23 cellular contexts compared by ENCODE assay signal in the genomic region with DNA sequence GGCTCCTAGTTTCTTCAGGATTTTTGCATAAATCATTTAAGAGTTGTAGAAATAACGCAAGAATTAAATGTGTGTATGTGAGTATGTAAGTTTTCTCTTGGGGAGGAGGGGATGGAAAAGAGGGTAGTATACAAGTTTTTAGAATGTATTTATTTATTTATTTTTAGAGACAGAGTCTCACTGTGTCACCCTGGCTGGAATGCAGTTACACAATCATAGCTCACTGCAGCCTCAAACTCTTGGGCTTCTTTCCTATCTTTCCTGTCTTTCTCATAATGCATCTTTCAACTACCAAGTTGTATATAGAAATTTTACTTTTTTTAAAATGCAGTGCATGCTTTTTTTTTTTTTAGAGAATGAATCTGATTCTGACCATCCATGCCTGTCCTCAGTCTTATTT.
A peak's percentile ranks its signal among the peaks of the same experiment; 100 is the strongest.
DNase-seq lines count a peak whose midpoint lies in the region; ATAC-seq and TF ChIP-seq lines count a peak whose summit lies in the region.
"Had no signal": no experiment of that assay in that cellular context is flagged by ENCODE, and none has a peak within 500 bp of the region (broad histone marks: within the 10 kb centered on the region; RNA-seq: fewer than 3 reads in every experiment).

No MANE protein-coding gene starts in this region.

- in situ Hi-C loops in IMR-90 (cut with MboI; ENCODE audit: low sequenced_read_pairs): no loop called here
- in situ Hi-C loops in GM13977 (cut with MboI; ENCODE audit: low pct_unique_long_range_greater_than_20kb, low sequenced_read_pairs, unreplicated experiment): no loop called here

- no peak overlapping the region for H2BK15ac ChIP-seq in IMR-90 (ENCODE audit: low read depth, low read length)

- no peak overlapping the region for H3K4ac ChIP-seq in IMR-90 (ENCODE audit: low read depth, low read length)

- CTCF ChIA-PET in IMR-90 (lab: Yijun Ruan, JAX): no interaction called here

- intact Hi-C loops in IMR-90 (cut with micrococcal nuclease): no loop called here
- intact Hi-C loops in stomach (cut with DNase I; ENCODE audit: low total_unique reads): no loop called here

- no peak overlapping the region for H2AK5ac ChIP-seq in IMR-90 (ENCODE audit: low read depth, low read length)

- no peaks in the 10 kb centered on the region for H3K4me1 ChIP-seq in IMR-90 (ENCODE audit: control insufficient read depth, insufficient read depth, low read length)
- H3K4me1 ChIP-seq in stomach: no peaks in the 10 kb centered on the region

- TF ChIP-seq CTCF in IMR-90 (conservative IDR thresholded peaks at IDR 0.05; ENCODE audit: low read depth, low read length): no peak
- no peak for TF ChIP-seq CTCF in epithelial cell of esophagus (IDR thresholded peaks at IDR 0.05; ENCODE audit: insufficient read depth, low read depth, low read length, missing control alignments)
- no peak for TF ChIP-seq CTCF in stomach (IDR thresholded peaks at IDR 0.05)
- no peak for TF ChIP-seq CTCF in GM13977 (IDR thresholded peaks at IDR 0.05; ENCODE audit: extremely low read depth, insufficient read depth, missing control alignments)

- H4K20me1 ChIP-seq in IMR-90 (ENCODE audit: insufficient read depth, low read length): no peaks in the 10 kb centered on the region

- no peak for TF ChIP-seq RAD21 in IMR-90 (IDR thresholded peaks at IDR 0.05; ENCODE audit: low read length)

- H3K9ac ChIP-seq in IMR-90 (ENCODE audit: low read depth, low read length): no peak overlapping the region
- H3K9ac ChIP-seq: KMS-11 had no signal

- no peak for TF ChIP-seq POLR2A in IMR-90 (IDR thresholded peaks at IDR 0.05; ENCODE audit: low read depth, low read length)
- no peak for TF ChIP-seq POLR2A in stomach (IDR thresholded peaks at IDR 0.05)

- H4K91ac ChIP-seq in IMR-90 (ENCODE audit: insufficient read depth, low read depth, low read length): no peak overlapping the region

- WGBS in IMR-90 (ENCODE audit: extremely low coverage in 2 of 2, insufficient read length in 1 of 2), 2 experiments: no CpG with 5 or more reads among the region's 1 CpG
- WGBS in stomach, 5 donors: 95 to 100% (median 100%) methylated on average over 1 of the region's 1 CpG

- H2BK5ac ChIP-seq in IMR-90 (ENCODE audit: low read depth, low read length, poor library complexity, severe bottlenecking): no peak overlapping the region

- H3K14ac ChIP-seq in IMR-90 (replicated peaks; ENCODE audit: low read depth, low read length): no peak overlapping the region

- H3K9me3 ChIP-seq in IMR-90 (ENCODE audit: control insufficient read depth, insufficient read depth, low read length) (no peaks in the 10 kb centered on the region), stomach (no peaks in the 10 kb centered on the region)
- H3K9me3 ChIP-seq: MG63 had no signal

- H3K18ac ChIP-seq in IMR-90 (ENCODE audit: low read depth, low read length): no peak overlapping the region

- TF ChIP-seq EP300 in stomach (IDR thresholded peaks at IDR 0.05): no peak

- no peaks in the 10 kb centered on the region for H3K36me3 ChIP-seq in IMR-90 (ENCODE audit: control insufficient read depth, insufficient read depth, low read length)
- H3K36me3 ChIP-seq in stomach: peaks cover 8 to 60% (median 55%) of the 10 kb centered on the region in 4 donors
- H3K36me3 ChIP-seq: MG63 had no signal

- no peak overlapping the region for H3K56ac ChIP-seq in IMR-90 (ENCODE audit: extremely low read depth, insufficient read depth, low read length)

- dilution Hi-C loops in IMR-90 (cut with HindIII; ENCODE audit: low sequenced_read_pairs, unreplicated experiment): no loop called here

- no peak overlapping the region for H3K23ac ChIP-seq in IMR-90 (ENCODE audit: low read depth, low read length)

- no peak overlapping the region for H2BK120ac ChIP-seq in IMR-90 (ENCODE audit: low read depth, low read length)

- H3K79me1 ChIP-seq in IMR-90 (ENCODE audit: low read depth in 1 of 2, low read length in 2 of 2): no peaks in the 10 kb centered on the region

- H3K27me3 ChIP-seq in IMR-90 (ENCODE audit: control insufficient read depth, insufficient read depth, low read length) (no peaks in the 10 kb centered on the region), stomach (no peaks in the 10 kb centered on the region)
- H3K27me3 ChIP-seq: MG63 had no signal

- H3K4me3 ChIP-seq in IMR-90 (ENCODE audit: insufficient read depth, low read depth, low read length): no peak overlapping the region
- H3K4me3 ChIP-seq in epithelial cell of esophagus (ENCODE audit: low read length): no peak overlapping the region
- no peak overlapping the region for H3K4me3 ChIP-seq in stomach
- H3K4me3 ChIP-seq: MG63 had no signal

- DNase-seq in EL (peak; percentile 58), IMR-90 (peak; percentile 17), epithelial cell of esophagus (ENCODE audit: low read depth) (peak; percentile 24), iris pigment epithelial cell (ENCODE audit: low read depth) (peak; percentile 17), stomach (no peak), GM13977 (ENCODE audit: low spot score) (no peak), NCI-H1694 (lab: John Stamatoyannopoulos, UW) (no peak)
- DNase-seq: AML-193, DMS79 treated with DMSO at 0.1 percent for 48 hours, GDM1, GOT3, MG63, NCI-H1105, NCI-H187, NCI-H2107, NCI-H2227 treated with DMSO at 0.1 percent for 48 hours, NCI-H510A treated with DMSO at 0.1 percent for 48 hours, NCI-H82, OCI-M1, Right ventricle myocardium superior, SW 1271 had no signal

- POLR2A ChIA-PET in IMR-90 (lab: Charles Lee; ENCODE audit: unreplicated experiment): no interaction called here

- H4K8ac ChIP-seq in IMR-90 (ENCODE audit: low read depth in 2 of 2, low read length in 2 of 2): no peak overlapping the region

- H3K27ac ChIP-seq in IMR-90 (ENCODE audit: insufficient read depth, low read length): no peak overlapping the region
- H3K27ac ChIP-seq in stomach: no peak overlapping the region
- H3K27ac ChIP-seq: C4-2B, KMS-11 had no signal

- no peaks in the 10 kb centered on the region for H3K9me1 ChIP-seq in IMR-90 (ENCODE audit: insufficient read depth, low read length)

- H2BK20ac ChIP-seq in IMR-90 (ENCODE audit: low read depth, low read length): no peak overlapping the region

- peak; percentile 37; the same call in 1 of the 2 replicates for ATAC-seq in IMR-90 (ENCODE audit: low read depth)

- no TSS peak for BruUV-seq in IMR-90 (replicated peaks; lab: Mats Ljungman, UMichigan)

- H4K5ac ChIP-seq in IMR-90 (ENCODE audit: low read depth, low read length): no peak overlapping the region

- no peak overlapping the region for H2AK9ac ChIP-seq in IMR-90 (replicated peaks; ENCODE audit: low read depth, low read length, poor library complexity)

- H2AFZ ChIP-seq in IMR-90 (replicated peaks; ENCODE audit: low read length, poor library complexity): no peak overlapping the region

- no peak overlapping the region for H3K4me2 ChIP-seq in IMR-90 (ENCODE audit: low read depth, low read length)
- H3K4me2 ChIP-seq: KMS-11 had no signal

TF ChIP-seq in IMR-90, 13 proteins besides CTCF, POLR2A, EP300 and RAD21:
- no peak for TF ChIP-seq MAZ (IDR thresholded peaks at IDR 0.05; ENCODE audit: borderline replicate concordance, low read depth, low read length)
- peak; percentile 64; the same call in 1 of the 2 replicates for TF ChIP-seq CEBPB (IDR thresholded peaks at IDR 0.05; ENCODE audit: low read depth, low read length)

Comparison
In these comparisons a context has a peak if more than half of its experiments do, and no peak if none do; other contexts are left out.
1. DNase-seq: peak in EL (single experiment), IMR-90 (single experiment), epithelial cell of esophagus (single experiment) and iris pigment epithelial cell (single experiment); none in stomach (single experiment), GM13977 (single experiment) and NCI-H1694 (single experiment).